ENCODE assay signal across 24 cellular contexts in the genomic region with DNA sequence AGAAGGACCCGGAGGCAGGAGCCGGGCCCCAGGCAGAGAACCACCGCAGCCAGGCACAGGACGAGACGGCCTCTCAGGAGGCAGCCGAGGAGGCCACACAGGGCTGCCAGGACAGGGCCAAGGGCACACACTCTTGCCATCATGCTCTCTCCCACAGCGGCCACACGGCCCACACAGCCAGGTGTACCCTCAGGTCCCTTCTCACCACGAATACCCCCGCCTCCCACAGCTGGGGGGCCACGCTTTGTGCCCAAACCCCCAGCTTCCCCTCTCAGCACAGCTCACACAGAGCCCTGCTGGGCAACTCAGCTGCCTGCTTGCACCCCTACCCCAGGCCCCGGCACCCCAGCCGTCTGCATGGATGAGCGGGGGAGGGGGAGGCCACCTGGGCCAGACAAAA. TPM values are rescaled to one million over a fixed set of nuclear protein-coding genes. Genes with fewer than 3 reads are reported as not detected.
A peak's percentile ranks its signal among the peaks of the same experiment; 100 is the strongest.
DNase-seq lines count a peak whose midpoint lies in the region; TF ChIP-seq lines count a peak whose summit lies in the region.
"Had no signal": no experiment of that assay in that cellular context is flagged by ENCODE, and none has a peak within 500 bp of the region (broad histone marks: within the 10 kb centered on the region; RNA-seq: fewer than 3 reads in every experiment).

No MANE protein-coding gene starts in this region.

- intact Hi-C loops in activated CD4-positive, alpha-beta T cell treated with anti-CD3 and anti-CD28 coated beads, Interleukin-2, amount 10 ng/mL, durations not matched to agents 24 days and 14 days (cut with micrococcal nuclease) = no loop called here

- no peaks in the 10 kb centered on the region for H3K9me3 Mint-ChIP-seq in activated CD4-positive, alpha-beta T cell treated with anti-CD3 and anti-CD28 coated beads, Interleukin-2, amount 10 ng/mL, durations not matched to agents 24 days and 14 days
- H3K9me3 Mint-ChIP-seq: activated CD4-positive, alpha-beta memory T cell treated with anti-CD3 and anti-CD28 coated beads, Interleukin-2, amount 10 ng/mL, durations not matched to agents 7 days and 5 days; activated T-helper 1 cell treated with anti-CD3 and anti-CD28 coated beads, Interleukin-12 subunit alpha, Interleukin-12 subunit beta, Interleukin-2, Interleukin-4 antibody, amounts not matched to agents 30 ng/mL and 10 ng/mL and 1 ng/mL, durations not matched to agents 14 hours and 24 hours and 36 hours; neural progenitor cell; stimulated activated naive CD8-positive, alpha-beta T cell treated with anti-CD3 and anti-CD28 coated beads, Interleukin-15, Interleukin-2, amounts not matched to agents 100 ng/mL and 50 ng/mL, for 24 hours; T-helper 1 cell treated with Interleukin-12 subunit alpha and Interleukin-12 subunit beta and Interleukin-4 antibody, amounts not matched to agents 30 μg/mL and 1 μg/mL, for 36 hours had no signal

- H3K27ac ChIP-seq in 22Rv1 (peak overlapping the region; percentile 32; the same call in 1 of the 2 replicates), C4-2B (peak overlapping the region; percentile 85), angular gyrus (ENCODE audit: low read depth, low read length) (peak overlapping the region; percentile 100), mesenchymal stem cell (ENCODE audit: low read length, poor library complexity, severe bottlenecking) (no peak overlapping the region), SJCRH30 (no peak overlapping the region)
- H3K27ac ChIP-seq: left lung, neural progenitor cell, thyroid gland had no signal

- no peak overlapping the region for H3K23ac ChIP-seq in mesenchymal stem cell (ENCODE audit: low read length in 2 of 2)

- no peak overlapping the region for H2AK5ac ChIP-seq in mesenchymal stem cell (ENCODE audit: low read length, severe bottlenecking)

- H3K36me3 ChIP-seq in mesenchymal stem cell (ENCODE audit: control insufficient read depth in 1 of 2, insufficient read depth in 2 of 2, low read depth in 1 of 2, low read length in 2 of 2) = peaks cover 30 to 54% of the 10 kb centered on the region in 2 experiments
- peaks cover 5% of the 10 kb centered on the region; the same call in 1 of the 2 replicates for H3K36me3 ChIP-seq in SJCRH30
- H3K36me3 ChIP-seq: neural progenitor cell had no signal

- no peak overlapping the region for H2BK15ac ChIP-seq in mesenchymal stem cell (ENCODE audit: low read depth, poor library complexity, severe bottlenecking)

- H2BK12ac ChIP-seq in mesenchymal stem cell (ENCODE audit: low read length in 2 of 2) = no peak overlapping the region

- H2AFZ ChIP-seq in mesenchymal stem cell (ENCODE audit: low read depth, low read length) = no peak overlapping the region
- H2AFZ ChIP-seq: neural progenitor cell had no signal

- H3K18ac ChIP-seq in mesenchymal stem cell (ENCODE audit: low read depth in 1 of 2, low read length in 2 of 2) = no peak overlapping the region

- H3K36me3 Mint-ChIP-seq in activated CD4-positive, alpha-beta T cell treated with anti-CD3 and anti-CD28 coated beads, Interleukin-2, amount 10 ng/mL, durations not matched to agents 24 days and 14 days (ENCODE audit: low read depth) = peaks cover 16% of the 10 kb centered on the region
- H3K36me3 Mint-ChIP-seq: neural progenitor cell had no signal

- no peak overlapping the region for H3K14ac ChIP-seq in mesenchymal stem cell (ENCODE audit: low read length in 2 of 2)

- no peak overlapping the region for H4K8ac ChIP-seq in mesenchymal stem cell (ENCODE audit: low read length)

- no peak overlapping the region for H2BK120ac ChIP-seq in mesenchymal stem cell (ENCODE audit: low read depth, low read length)

- peak overlapping the region; percentile 11 for H4K91ac ChIP-seq in mesenchymal stem cell (ENCODE audit: low read length)

- no peak for TF ChIP-seq CTCF in 22Rv1 (IDR thresholded peaks at IDR 0.05)
- no peak for TF ChIP-seq CTCF in C4-2B (conservative IDR thresholded peaks at IDR 0.05)

- H3K4ac ChIP-seq in mesenchymal stem cell (ENCODE audit: low read depth in 1 of 2, low read length in 2 of 2) = no peak overlapping the region

- peaks cover 71% of the 10 kb centered on the region for H3K4me1 ChIP-seq in mesenchymal stem cell (ENCODE audit: control insufficient read depth, insufficient read depth, low read depth, low read length)
- peaks cover 21% of the 10 kb centered on the region for H3K4me1 ChIP-seq in SJCRH30
- H3K4me1 ChIP-seq: neural progenitor cell had no signal

- H3K27me3 ChIP-seq in mesenchymal stem cell (ENCODE audit: control insufficient read depth in 1 of 2, insufficient read depth in 1 of 2, low read length in 2 of 2) = no peaks in the 10 kb centered on the region
- no peaks in the 10 kb centered on the region for H3K27me3 ChIP-seq in SJCRH30
- H3K27me3 ChIP-seq: left lung, neural progenitor cell, right atrium auricular region, thyroid gland had no signal

- DNase-seq in mesenchymal stem cell (no peak), GOT3 (lab: John Stamatoyannopoulos, UW) (no peak), SJCRH30 (no peak)
- DNase-seq in activated CD4-positive, alpha-beta T cell treated with anti-CD3 and anti-CD28 coated beads, Interleukin-2, amount 10 ng/mL, durations not matched to agents 24 days and 14 days = no peak
- DNase-seq: activated CD4-positive, alpha-beta memory T cell treated with anti-CD3 and anti-CD28 coated beads, Interleukin-2, amount 10 ng/mL, durations not matched to agents 7 days and 5 days; activated CD8-positive, alpha-beta memory T cell treated with anti-CD3 and anti-CD28 coated beads, Interleukin-2, amount 50 U/mL, for 4 hours; activated naive CD4-positive, alpha-beta T cell treated with anti-CD3 and anti-CD28 coated beads, Interleukin-2, amount 50 U/mL, for 16 hours; COR-L47; DMS79; effector CD8-positive, alpha-beta T cell; left lung; mesendoderm; NCI-H1694; NCI-H510A treated with DMSO at 0.1 percent for 48 hours; stimulated activated CD8-positive, alpha-beta memory T cell treated with anti-CD3 and anti-CD28 coated beads, Interleukin-4, amount 100 ng/mL, for 48 hours had no signal

- H3K4me1 Mint-ChIP-seq in activated CD4-positive, alpha-beta T cell treated with anti-CD3 and anti-CD28 coated beads, Interleukin-2, amount 10 ng/mL, durations not matched to agents 24 days and 14 days = peaks cover 6% of the 10 kb centered on the region

- H3K79me1 ChIP-seq in mesenchymal stem cell (replicated peaks; ENCODE audit: low read length, poor library complexity, severe bottlenecking) = peaks cover 52% of the 10 kb centered on the region

- no peaks in the 10 kb centered on the region for H3K27me3 Mint-ChIP-seq in activated CD4-positive, alpha-beta T cell treated with anti-CD3 and anti-CD28 coated beads, Interleukin-2, amount 10 ng/mL, durations not matched to agents 24 days and 14 days
- H3K27me3 Mint-ChIP-seq: activated CD4-positive, alpha-beta memory T cell treated with anti-CD3 and anti-CD28 coated beads, Interleukin-2, amount 10 ng/mL, durations not matched to agents 7 days and 5 days; stimulated activated naive CD8-positive, alpha-beta T cell treated with anti-CD3 and anti-CD28 coated beads, Interleukin-15, Interleukin-2, amounts not matched to agents 100 ng/mL and 50 ng/mL, for 24 hours had no signal

- no peak overlapping the region for H3K4me3 Mint-ChIP-seq in activated CD4-positive, alpha-beta T cell treated with anti-CD3 and anti-CD28 coated beads, Interleukin-2, amount 10 ng/mL, durations not matched to agents 24 days and 14 days
- H3K4me3 Mint-ChIP-seq: activated CD4-positive, alpha-beta memory T cell treated with anti-CD3 and anti-CD28 coated beads, Interleukin-2, amount 10 ng/mL, durations not matched to agents 7 days and 5 days; activated T-helper 1 cell treated with anti-CD3 and anti-CD28 coated beads, Interleukin-12 subunit alpha, Interleukin-12 subunit beta, Interleukin-2, Interleukin-4 antibody, amounts not matched to agents 30 ng/mL and 10 ng/mL and 1 ng/mL, durations not matched to agents 14 hours and 24 hours and 36 hours; neural progenitor cell; stimulated activated naive CD8-positive, alpha-beta T cell treated with anti-CD3 and anti-CD28 coated beads, Interleukin-15, Interleukin-2, amounts not matched to agents 100 ng/mL and 50 ng/mL, for 24 hours; T-helper 1 cell treated with Interleukin-12 subunit alpha and Interleukin-12 subunit beta and Interleukin-4 antibody, amounts not matched to agents 30 μg/mL and 1 μg/mL, for 36 hours had no signal

- H3K27ac Mint-ChIP-seq in activated CD4-positive, alpha-beta T cell treated with anti-CD3 and anti-CD28 coated beads, Interleukin-2, amount 10 ng/mL, durations not matched to agents 24 days and 14 days = no peak overlapping the region
- H3K27ac Mint-ChIP-seq: activated CD4-positive, alpha-beta memory T cell treated with anti-CD3 and anti-CD28 coated beads, Interleukin-2, amount 10 ng/mL, durations not matched to agents 7 days and 5 days; activated T-helper 1 cell treated with anti-CD3 and anti-CD28 coated beads, Interleukin-12 subunit alpha, Interleukin-12 subunit beta, Interleukin-2, Interleukin-4 antibody, amounts not matched to agents 30 ng/mL and 10 ng/mL and 1 ng/mL, durations not matched to agents 14 hours and 24 hours and 36 hours; neural progenitor cell; stimulated activated naive CD8-positive, alpha-beta T cell treated with anti-CD3 and anti-CD28 coated beads, Interleukin-15, Interleukin-2, amounts not matched to agents 100 ng/mL and 50 ng/mL, for 24 hours; T-helper 1 cell treated with Interleukin-12 subunit alpha and Interleukin-12 subunit beta and Interleukin-4 antibody, amounts not matched to agents 30 μg/mL and 1 μg/mL, for 36 hours had no signal

- H3K9me3 ChIP-seq in mesenchymal stem cell (ENCODE audit: control insufficient read depth, low read length) (no peaks in the 10 kb centered on the region), SJCRH30 (replicated peaks) (no peaks in the 10 kb centered on the region)
- H3K9me3 ChIP-seq: left lung, right atrium auricular region, thyroid gland had no signal

- H2BK5ac ChIP-seq in mesenchymal stem cell (ENCODE audit: low read depth, low read length, poor library complexity, severe bottlenecking) = no peak overlapping the region

- H3K4me3 ChIP-seq in mesenchymal stem cell (ENCODE audit: insufficient read depth in 1 of 2, low read depth in 1 of 2, low read length in 2 of 2) = no peak overlapping the region
- no peak overlapping the region for H3K4me3 ChIP-seq in SJCRH30
- H3K4me3 ChIP-seq: left lung, neural progenitor cell, right atrium auricular region, thyroid gland had no signal

- no peak overlapping the region for H3K4me2 ChIP-seq in mesenchymal stem cell (ENCODE audit: low read length, poor library complexity, severe bottlenecking)

- WGBS in mesenchymal stem cell = 93% methylated on average over 14 of the region's 14 CpGs

- H3K9ac ChIP-seq in mesenchymal stem cell (ENCODE audit: low read length) = no peak overlapping the region
- H3K9ac ChIP-seq: neural progenitor cell had no signal

RNA-seq across cellular contexts. Expression of a gene that starts 5.3 kb away (rescaled TPM):
- polyA plus RNA-seq in mesenchymal stem cell (2013, experiment 1 of 2) = 79.1 TPM
- 79.0 TPM for polyA plus RNA-seq in mesenchymal stem cell (2013, experiment 2 of 2)
- 73.0 and 88.1 TPM in 2 replicates for total RNA-seq in SJCRH30 (2014; rRNA removed; shearing (Covaris generic))
- 95.1 and 95.8 TPM in 2 replicates for total RNA-seq in activated CD4-positive, alpha-beta T cell treated with anti-CD3 and anti-CD28 coated beads, Interleukin-2, amount 10 ng/mL, durations not matched to agents 24 days and 14 days

RNA-seq across cellular contexts. Expression of a gene that starts 5.4 kb away (rescaled TPM):
- 17.0 TPM for polyA plus RNA-seq in mesenchymal stem cell (2013, experiment 1 of 2)
- 16.5 TPM for polyA plus RNA-seq in mesenchymal stem cell (2013, experiment 2 of 2)
- total RNA-seq in SJCRH30 (2014; rRNA removed; shearing (Covaris generic)) = 29.7 and 38.7 TPM in 2 replicates
- total RNA-seq in activated CD4-positive, alpha-beta T cell treated with anti-CD3 and anti-CD28 coated beads, Interleukin-2, amount 10 ng/mL, durations not matched to agents 24 days and 14 days = 57.4 and 58.7 TPM in 2 replicates

RNA-seq across cellular contexts. Expression of a gene that starts 6.8 kb away (rescaled TPM):
- polyA plus RNA-seq in mesenchymal stem cell (2013, experiment 1 of 2) = 5.4 TPM
- 5.8 TPM for polyA plus RNA-seq in mesenchymal stem cell (2013, experiment 2 of 2)
- total RNA-seq in SJCRH30 (2014; rRNA removed; shearing (Covaris generic)) = 14.0 and 14.8 TPM in 2 replicates
- total RNA-seq in activated CD4-positive, alpha-beta T cell treated with anti-CD3 and anti-CD28 coated beads, Interleukin-2, amount 10 ng/mL, durations not matched to agents 24 days and 14 days = 15.1 and 16.3 TPM in 2 replicates

RNA-seq across cellular contexts. Expression of a gene that starts 11.7 kb away (rescaled TPM):
- 22.2 TPM for polyA plus RNA-seq in mesenchymal stem cell (2013, experiment 1 of 2)
- polyA plus RNA-seq in mesenchymal stem cell (2013, experiment 2 of 2) = 22.6 TPM
- 57.3 and 60.5 TPM in 2 replicates for total RNA-seq in SJCRH30 (2014; rRNA removed; shearing (Covaris generic))
- 38.8 and 39.3 TPM in 2 replicates for total RNA-seq in activated CD4-positive, alpha-beta T cell treated with anti-CD3 and anti-CD28 coated beads, Interleukin-2, amount 10 ng/mL, durations not matched to agents 24 days and 14 days

RNA-seq across cellular contexts. Expression of a gene that starts 11.7 kb away (rescaled TPM):
- polyA plus RNA-seq in mesenchymal stem cell (2013, experiment 1 of 2) = 7.9 TPM
- polyA plus RNA-seq in mesenchymal stem cell (2013, experiment 2 of 2) = 7.7 TPM
- total RNA-seq in SJCRH30 (2014; rRNA removed; shearing (Covaris generic)) = 12.5 and 17.2 TPM in 2 replicates
- total RNA-seq in activated CD4-positive, alpha-beta T cell treated with anti-CD3 and anti-CD28 coated beads, Interleukin-2, amount 10 ng/mL, durations not matched to agents 24 days and 14 days = 45.1 and 45.6 TPM in 2 replicates

Comparison
In these comparisons a context has a peak if more than half of its experiments do, and no peak if none do; other contexts are left out.
1. H3K27ac ChIP-seq: peak in 22Rv1 (single experiment), C4-2B (single experiment) and angular gyrus (single experiment); none in mesenchymal stem cell (single experiment) and SJCRH30 (single experiment).